29 cellular contexts compared by ENCODE assay signal in the genomic region with DNA sequence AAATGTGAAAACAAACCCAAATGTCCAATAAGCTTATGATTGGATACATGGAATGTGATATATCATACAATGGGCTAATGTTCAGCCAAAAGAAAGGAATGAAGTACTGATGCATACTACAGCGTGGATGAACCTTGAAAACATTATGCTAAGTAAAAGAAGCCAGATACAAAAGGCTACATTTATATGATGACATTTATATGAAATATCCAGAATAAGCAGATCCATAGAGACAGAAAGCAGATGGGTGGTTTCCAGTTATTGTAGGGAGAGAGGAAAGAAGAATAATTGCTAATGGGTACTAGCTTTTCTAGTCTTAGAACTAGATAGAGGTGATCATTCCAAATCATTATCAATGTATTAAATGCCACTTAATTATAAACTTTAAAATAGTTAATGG.
"Had no signal": no experiment of that assay in that cellular context is flagged by ENCODE, and none has a peak within 500 bp of the region (broad histone marks: within the 10 kb centered on the region; RNA-seq: fewer than 3 reads in every experiment).

No MANE protein-coding gene starts in this region.

- H3K27me3 Mint-ChIP-seq: stimulated activated memory B cell treated with anti-CD40 and anti-IgM and Interleukin-4, amounts not matched to agents 10 μg/mL and 1 μg/mL and 100 μg/mL, for 72 hours; stimulated activated naive B cell treated with anti-CD40 and anti-IgM and Interleukin-4, amounts not matched to agents 10 μg/mL and 1 μg/mL and 100 μg/mL, for 72 hours; stimulated activated naive CD8-positive, alpha-beta T cell treated with anti-CD3 and anti-CD28 coated beads, Interleukin-15, amount 100 ng/mL, for 72 hours; stimulated activated naive CD8-positive, alpha-beta T cell treated with anti-CD3 and anti-CD28 coated beads, Interleukin-15, Interleukin-2, amounts not matched to agents 100 ng/mL and 50 ng/mL, for 24 hours; type B pancreatic cell had no signal

- ATAC-seq: stimulated activated effector memory CD8-positive, alpha-beta T cell treated with anti-CD3 and anti-CD28 coated beads, Interleukin-12 subunit alpha, Interleukin-12 subunit beta, amount 100 ng/mL, for 72 hours; stimulated activated memory B cell treated with anti-CD40 and anti-IgM and Interleukin-4, amounts not matched to agents 10 μg/mL and 1 μg/mL and 100 μg/mL, for 72 hours; stimulated activated naive B cell treated with anti-CD40 and anti-IgM and Interleukin-4, amounts not matched to agents 10 μg/mL and 1 μg/mL and 100 μg/mL, for 72 hours; stimulated activated naive CD8-positive, alpha-beta T cell treated with anti-CD3 and anti-CD28 coated beads, Interleukin-15, amount 100 ng/mL, for 72 hours; stimulated activated naive CD8-positive, alpha-beta T cell treated with anti-CD3 and anti-CD28 coated beads, Interleukin-15, Interleukin-2, amounts not matched to agents 100 U/mL and 50 U/mL, for 24 hours; upper lobe of right lung had no signal

- H3K4me3 ChIP-seq: stomach, suprapubic skin, testis, thoracic aorta, thyroid gland, tibial artery, tibial nerve, transverse colon, upper lobe of left lung, upper lobe of right lung, uterus, vagina had no signal

- FAIRE-seq: urothelium cell line had no signal

- H3K4me1 ChIP-seq: stomach, suprapubic skin, testis, thyroid gland, tibial artery, tibial nerve, transverse colon, upper lobe of left lung, upper lobe of right lung, uterus, vagina had no signal

- H3K4me3 Mint-ChIP-seq: stimulated activated effector memory CD8-positive, alpha-beta T cell treated with anti-CD3 and anti-CD28 coated beads, Interleukin-12 subunit alpha, Interleukin-12 subunit beta, amount 100 ng/mL, for 72 hours; stimulated activated memory B cell treated with anti-CD40 and anti-IgM and Interleukin-4, amounts not matched to agents 10 μg/mL and 1 μg/mL and 100 μg/mL, for 72 hours; stimulated activated naive B cell treated with anti-CD40 and anti-IgM and Interleukin-4, amounts not matched to agents 10 μg/mL and 1 μg/mL and 100 μg/mL, for 72 hours; stimulated activated naive CD8-positive, alpha-beta T cell treated with anti-CD3 and anti-CD28 coated beads, Interleukin-15, amount 100 ng/mL, for 72 hours; stimulated activated naive CD8-positive, alpha-beta T cell treated with anti-CD3 and anti-CD28 coated beads, Interleukin-15, Interleukin-2, amounts not matched to agents 100 ng/mL and 50 ng/mL, for 24 hours; type B pancreatic cell had no signal

- H3K4me1 Mint-ChIP-seq: stimulated activated effector memory CD8-positive, alpha-beta T cell treated with anti-CD3 and anti-CD28 coated beads, Interleukin-12 subunit alpha, Interleukin-12 subunit beta, amount 100 ng/mL, for 72 hours; stimulated activated memory B cell treated with anti-CD40 and anti-IgM and Interleukin-4, amounts not matched to agents 10 μg/mL and 1 μg/mL and 100 μg/mL, for 72 hours; stimulated activated naive B cell treated with anti-CD40 and anti-IgM and Interleukin-4, amounts not matched to agents 10 μg/mL and 1 μg/mL and 100 μg/mL, for 72 hours; stimulated activated naive CD8-positive, alpha-beta T cell treated with anti-CD3 and anti-CD28 coated beads, Interleukin-15, amount 100 ng/mL, for 72 hours had no signal

- H3K27ac ChIP-seq: stomach, suprapubic skin, testis, thoracic aorta, thyroid gland, tibial artery, tibial nerve, transverse colon, upper lobe of left lung, upper lobe of right lung, uterus, vagina had no signal

- H3K9me3 Mint-ChIP-seq: stimulated activated memory B cell treated with anti-CD40 and anti-IgM and Interleukin-4, amounts not matched to agents 10 μg/mL and 1 μg/mL and 100 μg/mL, for 72 hours; stimulated activated naive CD8-positive, alpha-beta T cell treated with anti-CD3 and anti-CD28 coated beads, Interleukin-15, amount 100 ng/mL, for 72 hours; type B pancreatic cell had no signal

- H3K27ac Mint-ChIP-seq: stimulated activated effector memory CD8-positive, alpha-beta T cell treated with anti-CD3 and anti-CD28 coated beads, Interleukin-12 subunit alpha, Interleukin-12 subunit beta, amount 100 ng/mL, for 72 hours; stimulated activated memory B cell treated with anti-CD40 and anti-IgM and Interleukin-4, amounts not matched to agents 10 μg/mL and 1 μg/mL and 100 μg/mL, for 72 hours; stimulated activated naive B cell treated with anti-CD40 and anti-IgM and Interleukin-4, amounts not matched to agents 10 μg/mL and 1 μg/mL and 100 μg/mL, for 72 hours; stimulated activated naive CD8-positive, alpha-beta T cell treated with anti-CD3 and anti-CD28 coated beads, Interleukin-15, amount 100 ng/mL, for 72 hours; stimulated activated naive CD8-positive, alpha-beta T cell treated with anti-CD3 and anti-CD28 coated beads, Interleukin-15, Interleukin-2, amounts not matched to agents 100 ng/mL and 50 ng/mL, for 24 hours; type B pancreatic cell had no signal

- H3K9me3 ChIP-seq: stomach, suprapubic skin, testis, thoracic aorta, thyroid gland, tibial artery, tibial nerve, transverse colon, upper lobe of left lung, upper lobe of right lung, uterus, vagina had no signal

- H3K27me3 ChIP-seq: stomach, suprapubic skin, testis, thyroid gland, tibial artery, tibial nerve, transverse colon, upper lobe of left lung, upper lobe of right lung, uterus, vagina had no signal

- DNase-seq: stimulated activated CD4-positive, alpha-beta T cell treated with anti-CD3 and anti-CD28 coated beads, Interleukin-2, amount 100 ng/mL, for 48 hours; stimulated activated CD4-positive, alpha-beta T cell treated with anti-CD3 and anti-CD28 coated beads, Interleukin-4, amount 100 ng/mL, for 1 hour; stimulated activated CD4-positive, alpha-beta T cell treated with anti-CD3 and anti-CD28 coated beads, Interleukin-4, amount 100 ng/mL, for 24 hours; stimulated activated CD4-positive, alpha-beta T cell treated with anti-CD3 and anti-CD28 coated beads, Interleukin-4, amount 100 ng/mL, for 4 hours; stimulated activated CD8-positive, alpha-beta memory T cell treated with anti-CD3 and anti-CD28 coated beads, Interleukin-4, amount 100 ng/mL, for 48 hours; stimulated activated naive B cell treated with anti-CD40 and anti-IgM and Interleukin-4, amounts not matched to agents 10 μg/mL and 1 μg/mL and 100 μg/mL, for 72 hours; stimulated activated naive CD4-positive, alpha-beta T cell; stimulated activated naive CD4-positive, alpha-beta T cell treated with Interleukin-2 at 50 U/mL for 16 hours; stimulated activated naive CD8-positive, alpha-beta T cell treated with anti-CD3 and anti-CD28 coated beads, Interleukin-15, amount 100 ng/mL, for 72 hours; stimulated activated naive CD8-positive, alpha-beta T cell treated with anti-CD3 and anti-CD28 coated beads, Interleukin-15, Interleukin-2, amounts not matched to agents 100 U/mL and 50 U/mL, for 24 hours; stomach; substantia nigra; testis; thyroid gland; tibial artery; transverse colon; trophoblast cell; upper lobe of left lung; upper lobe of right lung; uterus had no signal

- H3K36me3 Mint-ChIP-seq: stimulated activated effector memory CD8-positive, alpha-beta T cell treated with anti-CD3 and anti-CD28 coated beads, Interleukin-12 subunit alpha, Interleukin-12 subunit beta, amount 100 ng/mL, for 72 hours; stimulated activated memory B cell treated with anti-CD40 and anti-IgM and Interleukin-4, amounts not matched to agents 10 μg/mL and 1 μg/mL and 100 μg/mL, for 72 hours; stimulated activated naive B cell treated with anti-CD40 and anti-IgM and Interleukin-4, amounts not matched to agents 10 μg/mL and 1 μg/mL and 100 μg/mL, for 72 hours; type B pancreatic cell had no signal

- H3K36me3 ChIP-seq: stomach, suprapubic skin, thoracic aorta, thyroid gland, tibial artery, tibial nerve, transverse colon, upper lobe of left lung, upper lobe of right lung, uterus, vagina had no signal
